ENCODE assay signal across 8 cellular contexts in genomic region chr2:164917296-164917903, GRCh38. TPM values are rescaled to one million over a fixed set of nuclear protein-coding genes. Genes with fewer than 3 reads are reported as not detected.
DNase-seq lines count a peak whose midpoint lies in the region; ATAC-seq and TF ChIP-seq lines count a peak whose summit lies in the region.

No MANE protein-coding gene starts in this region.

- RAD21 ChIA-PET in HCT116 (lab: Charles Lee; ENCODE audit: low non-redundant PET in 1 of 2, low total read pairs in 2 of 2, uncharacterized antibody in 2 of 2, unreplicated experiment in 2 of 2) = no interaction called here

- no peaks in the 10 kb centered on the region for H3K36me3 Mint-ChIP-seq in immature natural killer cell

- WGBS in psoas muscle, 3 donors = 35 to 39% (median 37%) methylated on average over 3 of the region's 3 CpGs

- peaks cover 8% of the 10 kb centered on the region; the same call in 1 of the 2 replicates for H3F3A ChIP-seq in PC-9 (ENCODE audit: insufficient read depth, low read depth)

- H3K27ac ChIP-seq in HCT116 (ENCODE audit: low read depth, low read length) (no peak overlapping the region), PC-9 (no peak overlapping the region), psoas muscle (no peak overlapping the region)

- no peaks in the 10 kb centered on the region for H3K27me3 ChIP-seq in HCT116 (ENCODE audit: insufficient read depth, low read length)
- no peaks in the 10 kb centered on the region for H3K27me3 ChIP-seq in PC-9 (ENCODE audit: insufficient read depth, low read depth)
- H3K27me3 ChIP-seq in psoas muscle (ENCODE audit: insufficient read depth in 3 of 3, low read length in 2 of 3) = no peaks in the 10 kb centered on the region

- no peaks in the 10 kb centered on the region for H3K36me3 ChIP-seq in HCT116 (ENCODE audit: control insufficient read depth in 1 of 2, insufficient read depth in 2 of 2, low read length in 2 of 2)
- H3K36me3 ChIP-seq in PC-9 (ENCODE audit: low read depth) = no peaks in the 10 kb centered on the region
- H3K36me3 ChIP-seq in psoas muscle (ENCODE audit: insufficient read depth in 1 of 2, low read depth in 1 of 2) = no peaks in the 10 kb centered on the region

- no peaks in the 10 kb centered on the region for H3K79me2 ChIP-seq in HCT116 (ENCODE audit: insufficient read depth, low read length)
- no peaks in the 10 kb centered on the region for H3K79me2 ChIP-seq in PC-9 (ENCODE audit: low read depth)

- no peak for TF ChIP-seq POLR2A in HCT116 (IDR thresholded peaks at IDR 0.05; ENCODE audit: borderline replicate concordance, extremely low read depth, insufficient read depth, insufficient read length)

- TF ChIP-seq CTCF in HCT116 (IDR thresholded peaks at IDR 0.05 in 2 of 3, conservative IDR thresholded peaks at IDR 0.05 in 1 of 3; ENCODE audit: borderline replicate concordance in 1 of 3, insufficient read depth in 1 of 3, low read depth in 2 of 3, low read length in 2 of 3) (peak; percentile 60 to 79 (median 63)), PC-9 (conservative IDR thresholded peaks at IDR 0.05) (peak; percentile 63), fibroblast of pulmonary artery (IDR thresholded peaks at IDR 0.05; ENCODE audit: low read length, missing control alignments) (peak; percentile 64), psoas muscle (IDR thresholded peaks at IDR 0.05) (peak; percentile 51)

- H3K4me1 ChIP-seq in HCT116 (ENCODE audit: control insufficient read depth in 1 of 2, insufficient read depth in 2 of 2, low read length in 2 of 2) = peaks cover 0 to 8% of the 10 kb centered on the region in 2 experiments; a peak in 2 of 4 replicates
- peaks cover 30% of the 10 kb centered on the region for H3K4me1 ChIP-seq in PC-9 (replicated peaks; ENCODE audit: insufficient read depth)
- no peaks in the 10 kb centered on the region for H3K4me1 ChIP-seq in psoas muscle

- H3K9me3 ChIP-seq in HCT116 (ENCODE audit: control insufficient read depth in 1 of 2, insufficient read depth in 1 of 2, low read depth in 1 of 2, low read length in 2 of 2) (no peaks in the 10 kb centered on the region), PC-9 (ENCODE audit: insufficient read depth, low read depth) (no peaks in the 10 kb centered on the region), psoas muscle (no peaks in the 10 kb centered on the region)

- no peak overlapping the region for H3K4me2 ChIP-seq in HCT116 (ENCODE audit: low read length)
- no peak overlapping the region for H3K4me2 ChIP-seq in PC-9

- H3K27ac Mint-ChIP-seq in immature natural killer cell = no peak overlapping the region

- POLR2A ChIA-PET in HCT116 (lab: Charles Lee) (no interaction called here), PC-9 (lab: Charles Lee; ENCODE audit: unreplicated experiment) (no interaction called here)

- H3K27me3 Mint-ChIP-seq in immature natural killer cell (ENCODE audit: low read depth in 3 of 3) = peaks cover 0 to 5% (median 0%) of the 10 kb centered on the region in 3 donors

- ATAC-seq in HCT116 (peak; percentile 83), psoas muscle (no peak), GM18498 (IDR thresholded peaks at IDR 0.05; ENCODE audit: unreplicated experiment) (no peak)

- no peaks in the 10 kb centered on the region for H3K4me1 Mint-ChIP-seq in immature natural killer cell

- H4K20me1 ChIP-seq in HCT116 (ENCODE audit: insufficient read depth) = no peaks in the 10 kb centered on the region
- H4K20me1 ChIP-seq in PC-9 (ENCODE audit: insufficient read depth) = no peaks in the 10 kb centered on the region

- no peak overlapping the region for H3K4me3 Mint-ChIP-seq in immature natural killer cell

- peak; percentile 78 for TF ChIP-seq RAD21 in HCT116 (IDR thresholded peaks at IDR 0.05; ENCODE audit: low read depth)

- intact Hi-C loops in HCT116 (cut with micrococcal nuclease) = loop anchor here (1.0 to 2.0 kb wide), 2 partner anchors 77 to 180 kb away; partner anchors contain the start of gene COBLL1
- intact Hi-C loops in PC-9 (cut with micrococcal nuclease; ENCODE audit: unreplicated experiment) = loop anchor here (1.0 kb wide), 2 partner anchors 175 to 180 kb away; no protein-coding TSS in a partner anchor
- intact Hi-C loops in psoas muscle (cut with DNase I) = loop anchor here in 1 of 2 donors (2.0 to 5.0 kb wide), 2 partner anchors 75 to 181 kb away; partner anchors contain the start of gene COBLL1

- H3K9ac ChIP-seq in HCT116 (ENCODE audit: low read length) = no peak overlapping the region

- H2AFZ ChIP-seq in HCT116 (ENCODE audit: low read depth, low read length, poor library complexity, severe bottlenecking) = peak overlapping the region; percentile 55
- no peak overlapping the region for H2AFZ ChIP-seq in PC-9

- no peaks in the 10 kb centered on the region for H3K9me3 Mint-ChIP-seq in immature natural killer cell

- no TSS peak for BruUV-seq in HCT116 (replicated peaks; lab: Mats Ljungman, UMichigan)
- no TSS peak for BruUV-seq in PC-9 (replicated peaks; lab: Mats Ljungman, UMichigan)

- DNase-seq in HCT116 (ENCODE audit: low read depth, low spot score) = peak; percentile 40
- DNase-seq in PC-9 = peak in 1 of 2 experiments; percentile 26
- DNase-seq in fibroblast of pulmonary artery (ENCODE audit: low read depth) = peak; percentile 68
- DNase-seq in psoas muscle = peak in 1 of 2 donors; percentile 28
- DNase-seq in immature natural killer cell = no peak
- DNase-seq in NCI-H2081 treated with DMSO at 0.1 percent for 48 hours (lab: John Stamatoyannopoulos, UW) = no peak
- no peak for DNase-seq in AG08396 (ENCODE audit: low spot score)

- CTCF ChIA-PET in HCT116 (lab: Charles Lee) = no interaction called here
- CTCF ChIA-PET in PC-9 (lab: Charles Lee) = no interaction called here

- H3K9me2 ChIP-seq in HCT116 (ENCODE audit: insufficient read depth) (no peaks in the 10 kb centered on the region), PC-9 (ENCODE audit: insufficient read depth) (no peaks in the 10 kb centered on the region)

- H3K4me3 ChIP-seq in HCT116 (replicated peaks in 1 of 2; ENCODE audit: low read depth in 1 of 2, low read length in 2 of 2) = no peak overlapping the region
- no peak overlapping the region for H3K4me3 ChIP-seq in PC-9
- no peak overlapping the region for H3K4me3 ChIP-seq in fibroblast of pulmonary artery (replicated peaks; ENCODE audit: low read depth, low read length)
- no peak overlapping the region for H3K4me3 ChIP-seq in psoas muscle

TF ChIP-seq in HCT116, 20 proteins besides CTCF, POLR2A, EP300 and RAD21 (continues in another document):
- TF ChIP-seq EZH2phosphoT487 (IDR thresholded peaks at IDR 0.05; ENCODE audit: borderline replicate concordance) = no peak
- TF ChIP-seq EZH2 (IDR thresholded peaks at IDR 0.05) = no peak
- TF ChIP-seq REST (IDR thresholded peaks at IDR 0.05; ENCODE audit: low read depth) = no peak
- TF ChIP-seq EGR1 (IDR thresholded peaks at IDR 0.05; ENCODE audit: low read depth) = no peak
- no peak for TF ChIP-seq JUND (IDR thresholded peaks at IDR 0.05)
- no peak for TF ChIP-seq POLR2AphosphoS5 (IDR thresholded peaks at IDR 0.05; ENCODE audit: low read depth, low read length)
- no peak for TF ChIP-seq ZNF274 (IDR thresholded peaks at IDR 0.05; ENCODE audit: low read depth, low read length)
- no peak for TF ChIP-seq SP1 (IDR thresholded peaks at IDR 0.05; ENCODE audit: low read depth)
- TF ChIP-seq ELF1 (IDR thresholded peaks at IDR 0.05; ENCODE audit: borderline replicate concordance, low read depth) = no peak
- no peak for TF ChIP-seq TCF7L2 (IDR thresholded peaks at IDR 0.05; ENCODE audit: borderline replicate concordance, extremely low read depth, insufficient read depth, insufficient read length)
- TF ChIP-seq CBX3 (IDR thresholded peaks at IDR 0.05; ENCODE audit: low read depth) = no peak
- TF ChIP-seq FOSL1 (IDR thresholded peaks at IDR 0.05; ENCODE audit: low read depth) = no peak
- no peak for TF ChIP-seq SRF (IDR thresholded peaks at IDR 0.05; ENCODE audit: low read depth)
- TF ChIP-seq SIN3A (IDR thresholded peaks at IDR 0.05; ENCODE audit: low read depth) = no peak
- TF ChIP-seq ATF3 (IDR thresholded peaks at IDR 0.05) = no peak
- no peak for TF ChIP-seq CEBPB (IDR thresholded peaks at IDR 0.05; ENCODE audit: low read depth)

RNA-seq across cellular contexts. Expression of gene SLC38A11, which starts 37.9 kb away (rescaled TPM):
- total RNA-seq in HCT116 (2021; ENCODE audit: unreplicated experiment) (not detected), PC-9 (2021) (not detected in 2 replicates), psoas muscle (1 to 10 TPM in 2 of 4 donors, under 1 TPM in 2; 0.07 to 1.3 (median 0.79) TPM)
- not detected in 2 replicates for polyA plus RNA-seq in HCT116 (2012)
- polyA plus RNA-seq in psoas muscle (1 to 10 TPM in 1 of 3 donors, under 1 TPM in 2; 0.18 to 1.6 (median 0.52) TPM), immature natural killer cell (not detected)

Comparison
In these comparisons a context has a peak if more than half of its experiments do, and no peak if none do; other contexts are left out.
1. DNase-seq: peak in HCT116 (single experiment) and fibroblast of pulmonary artery (single experiment); none in immature natural killer cell (0 of 3), NCI-H2081 treated with DMSO at 0.1 percent for 48 hours (single experiment) and AG08396 (single experiment).
2. Peak in every context shown above with its lines, with median percentiles within 50 percentile points of each other: CTCF ChIP-seq.